18 cellular contexts compared by ENCODE assay signal in genomic region chr11:64485077-64485476, GRCh38.
DNase-seq lines count a peak whose midpoint lies in the region; ATAC-seq lines count a peak whose summit lies in the region.
"Had no signal": no experiment of that assay in that cellular context is flagged by ENCODE, and none has a peak within 500 bp of the region (broad histone marks: within the 10 kb centered on the region; RNA-seq: fewer than 3 reads in every experiment).

No MANE protein-coding gene starts in this region.

- H4K20me1 ChIP-seq in BLaER1 treated with 17β-estradiol and CSF1 and Interleukin-3, amounts not matched to agents 10 nM and 100 nM, result no peaks in the 10 kb centered on the region

- H3K9ac ChIP-seq in BLaER1 treated with 17β-estradiol and CSF1 and Interleukin-3, amounts not matched to agents 10 nM and 100 nM, result no peak overlapping the region
- H3K9ac ChIP-seq: GM23248, KMS-11 had no signal

- peak; percentile 58 for DNase-seq in G401 (ENCODE audit: low spot score)
- DNase-seq in cerebellum (ENCODE audit: low spot score), result peak; percentile 65
- peak; percentile 27 for DNase-seq in left lobe of liver (ENCODE audit: low spot score)
- no peak for DNase-seq in activated CD4-positive, alpha-beta T cell treated with anti-CD3 and anti-CD28 coated beads, Interleukin-2, amount 50 U/mL, for 1 hour
- DNase-seq in NCI-H2029 treated with DMSO at 0.1 percent for 48 hours (lab: John Stamatoyannopoulos, UW), result no peak
- no peak for DNase-seq in stimulated activated CD4-positive, alpha-beta T cell treated with anti-CD3 and anti-CD28 coated beads, Interleukin-4, amount 100 ng/mL, for 4 hours
- DNase-seq: CD4-positive, alpha-beta T cell; COR-L47; DND-41; GM23248; HCEC 1CT; NCI-H1105; NCI-H187 treated with DMSO at 0.1 percent for 48 hours; NCI-H345; NCI-H82 had no signal

- H3K27me3 ChIP-seq in BLaER1 treated with 17β-estradiol and CSF1 and Interleukin-3, amounts not matched to agents 10 nM and 100 nM, result peaks cover 0 to 7% (median 0%) of the 10 kb centered on the region in 11 experiments; a peak in 7 of 22 replicates

- H3K4me2 ChIP-seq in BLaER1 treated with 17β-estradiol and CSF1 and Interleukin-3, amounts not matched to agents 10 nM and 100 nM, result peak overlapping the region in 8 of 11 experiments; percentile 0 to 31 (median 6); a peak in 7 of 22 replicates
- H3K4me2 ChIP-seq: KMS-11 had no signal

- in situ Hi-C loops in G401 (cut with HindIII; ENCODE audit: low sequenced_read_pairs), result no loop called here

- H3K4me3 ChIP-seq in BLaER1 treated with 17β-estradiol and CSF1 and Interleukin-3, amounts not matched to agents 10 nM and 100 nM, result no peak overlapping the region
- H3K4me3 ChIP-seq: GM23248 had no signal

- H3K4me1 ChIP-seq in BLaER1 treated with 17β-estradiol and CSF1 and Interleukin-3, amounts not matched to agents 10 nM and 100 nM, result peaks cover 8 to 33% (median 20%) of the 10 kb centered on the region in 10 experiments

- no peak for ATAC-seq in left lobe of liver
- ATAC-seq: Panc1 had no signal

- no peak overlapping the region for H3K27ac ChIP-seq in BLaER1 treated with 17β-estradiol and CSF1 and Interleukin-3, amounts not matched to agents 10 nM and 100 nM
- H3K27ac ChIP-seq: GM23248, KMS-11 had no signal

- H3K9me3 ChIP-seq in BLaER1 treated with 17β-estradiol and CSF1 and Interleukin-3, amounts not matched to agents 10 nM and 100 nM (replicated peaks in 1 of 11), result no peaks in the 10 kb centered on the region

- no peaks in the 10 kb centered on the region for H3K36me3 ChIP-seq in BLaER1 treated with 17β-estradiol and CSF1 and Interleukin-3, amounts not matched to agents 10 nM and 100 nM

Comparison
In these comparisons a context has a peak if more than half of its experiments do, and no peak if none do; other contexts are left out.
1. DNase-seq: peak in G401 (single experiment), cerebellum (single experiment) and left lobe of liver (single experiment); none in activated CD4-positive, alpha-beta T cell treated with anti-CD3 and anti-CD28 coated beads, Interleukin-2, amount 50 U/mL, for 1 hour (single experiment), NCI-H2029 treated with DMSO at 0.1 percent for 48 hours (single experiment) and stimulated activated CD4-positive, alpha-beta T cell treated with anti-CD3 and anti-CD28 coated beads, Interleukin-4, amount 100 ng/mL, for 4 hours (0 of 2).